Comparison of ENCODE assay signal across 10 cellular contexts in genomic region chr12:132771126-132771838, GRCh38. TPM values are rescaled to one million over a fixed set of nuclear protein-coding genes. Genes with fewer than 3 reads are reported as not detected.
DNase-seq lines count a peak whose midpoint lies in the region; ATAC-seq, FAIRE-seq and TF ChIP-seq lines count a peak whose summit lies in the region.
"Had no signal": no experiment of that assay in that cellular context is flagged by ENCODE, and none has a peak within 500 bp of the region (broad histone marks: within the 10 kb centered on the region; RNA-seq: fewer than 3 reads in every experiment).

No MANE protein-coding gene starts in this region.

- no peak overlapping the region for H3K4me3 Mint-ChIP-seq in nephron progenitor cell

- FAIRE-seq in small intestine (lab: Jason Lieb, UNC) = no peak
- FAIRE-seq: pancreas had no signal

- H3K27me3 ChIP-seq in small intestine (ENCODE audit: control insufficient read depth in 2 of 2, insufficient read depth in 2 of 2, low read length in 2 of 2) = no peaks in the 10 kb centered on the region
- H3K27me3 ChIP-seq in right atrium auricular region = no peaks in the 10 kb centered on the region
- H3K27me3 ChIP-seq: pancreas had no signal

- peaks cover 45% of the 10 kb centered on the region for H3K36me3 Mint-ChIP-seq in nephron progenitor cell (ENCODE audit: low read depth)

- H3K4me1 ChIP-seq in small intestine (ENCODE audit: control insufficient read depth in 2 of 2, insufficient read depth in 1 of 2, low read depth in 1 of 2, low read length in 1 of 2) (no peaks in the 10 kb centered on the region), right atrium auricular region (peaks cover 0 to 24% of the 10 kb centered on the region in 2 donors)
- H3K4me1 ChIP-seq: pancreas had no signal

- no peak overlapping the region for H3K27ac Mint-ChIP-seq in nephron progenitor cell

- ATAC-seq in GM18868 (IDR thresholded peaks at IDR 0.05; ENCODE audit: unreplicated experiment) (peak; percentile 55), HG03103 (IDR thresholded peaks at IDR 0.05; ENCODE audit: low read depth, unreplicated experiment) (peak; percentile 49), HG03378 (IDR thresholded peaks at IDR 0.05; ENCODE audit: unreplicated experiment) (no peak)
- ATAC-seq: pancreas had no signal

- peaks cover 31% of the 10 kb centered on the region for H3K4me1 Mint-ChIP-seq in nephron progenitor cell

- H3K36me3 ChIP-seq in small intestine (ENCODE audit: control insufficient read depth in 2 of 2, insufficient read depth in 2 of 2, low read length in 2 of 2) (peaks cover 9 to 15% of the 10 kb centered on the region in 2 donors), right atrium auricular region (peaks cover 50% of the 10 kb centered on the region)

- no peak overlapping the region for H3K4me3 ChIP-seq in small intestine (ENCODE audit: low read depth in 1 of 2, low read length in 2 of 2)
- no peak overlapping the region for H3K4me3 ChIP-seq in right atrium auricular region
- H3K4me3 ChIP-seq: pancreas had no signal

- 77 to 90% (median 84%) methylated on average over 15 of the region's 15 CpGs for WGBS in small intestine, 3 donors

- H3K9me3 Mint-ChIP-seq in nephron progenitor cell = no peaks in the 10 kb centered on the region

- no peaks in the 10 kb centered on the region for H3K27me3 Mint-ChIP-seq in nephron progenitor cell (ENCODE audit: low read depth, poor library complexity)

- peak overlapping the region in 1 of 2 donors; percentile 61 for H3K27ac ChIP-seq in small intestine (ENCODE audit: low read depth in 1 of 2, low read length in 1 of 2)
- H3K27ac ChIP-seq in right atrium auricular region = no peak overlapping the region

- DNase-seq in activated T-cell treated with anti-CD3 and anti-CD28 coated beads for 24 hours (ENCODE audit: low read depth) (peak; percentile 28), small intestine (peak; percentile 20), NCI-H524 (lab: John Stamatoyannopoulos, UW) (no peak), nephron progenitor cell (no peak), right atrium auricular region (ENCODE audit: low spot score) (no peak)
- DNase-seq: cerebellar nuclear complex, pancreas had no signal

- H3K9me3 ChIP-seq in small intestine (ENCODE audit: control insufficient read depth, low read depth) = no peaks in the 10 kb centered on the region
- no peaks in the 10 kb centered on the region for H3K9me3 ChIP-seq in right atrium auricular region
- H3K9me3 ChIP-seq: pancreas had no signal

- TF ChIP-seq CTCF in nephron progenitor cell (IDR thresholded peaks at IDR 0.05) (no peak), right atrium auricular region (IDR thresholded peaks at IDR 0.05) (no peak)

RNA-seq across cellular contexts. Expression of gene ANKLE2, which starts 9.7 kb away (rescaled TPM):
- 10 to 100 TPM; 22.2 to 47.3 (median 30.6) TPM for polyA plus RNA-seq in small intestine
- 10 to 100 TPM; 23.8 to 24.2 TPM for total RNA-seq in right atrium auricular region

RNA-seq across cellular contexts. Expression of gene GOLGA3, which starts 57.4 kb away (rescaled TPM):
- 10 to 100 TPM in 2 of 3 donors, 1 to 10 TPM in 1; 7.3 to 20.5 (median 10.5) TPM for polyA plus RNA-seq in small intestine
- 10 to 100 TPM; 32.2 to 49.8 TPM for total RNA-seq in right atrium auricular region

Comparison
In these comparisons a context has a peak if more than half of its experiments do, and no peak if none do; other contexts are left out.
1. DNase-seq: peak in activated T-cell treated with anti-CD3 and anti-CD28 coated beads for 24 hours (single experiment) and small intestine (single experiment); none in NCI-H524 (0 of 2), nephron progenitor cell (single experiment) and right atrium auricular region (single experiment).